In genomic region chr7:42491106-42491505, GRCh38 we compare ENCODE assay signal across 23 cellular contexts.
DNase-seq lines count a peak whose midpoint lies in the region; ATAC-seq and TF ChIP-seq lines count a peak whose summit lies in the region.
"Had no signal": no experiment of that assay in that cellular context is flagged by ENCODE, and none has a peak within 500 bp of the region (broad histone marks: within the 10 kb centered on the region; RNA-seq: fewer than 3 reads in every experiment).

No MANE protein-coding gene starts in this region.

- H2BK5ac ChIP-seq in mesenchymal stem cell (ENCODE audit: low read depth, low read length, poor library complexity, severe bottlenecking): no peak overlapping the region

- H3K79me1 ChIP-seq in mesenchymal stem cell (replicated peaks; ENCODE audit: low read length, poor library complexity, severe bottlenecking): no peaks in the 10 kb centered on the region

- TF ChIP-seq CTCF in HEK293 (tag by site-specific recombination; IDR thresholded peaks at IDR 0.05) (no peak), foreskin fibroblast (IDR thresholded peaks at IDR 0.05; ENCODE audit: low read depth, low read length) (no peak)

- H3K4me1 ChIP-seq in HEK293 (ENCODE audit: control insufficient read depth, insufficient read depth, low read length) (peaks cover 6% of the 10 kb centered on the region; the same call in 1 of the 2 replicates), mesenchymal stem cell (ENCODE audit: control insufficient read depth, insufficient read depth, low read depth, low read length) (peaks cover 9% of the 10 kb centered on the region), rectal smooth muscle tissue (ENCODE audit: control insufficient read depth, insufficient read depth, low read length) (peaks cover 23% of the 10 kb centered on the region), stomach smooth muscle (ENCODE audit: control insufficient read depth, insufficient read depth, low read length) (peaks cover 24% of the 10 kb centered on the region)
- H3K4me1 ChIP-seq: A549, BE2C, HAP-1 had no signal

- peak overlapping the region; percentile 20 to 29 for H2BK12ac ChIP-seq in mesenchymal stem cell (ENCODE audit: low read length in 2 of 2)

- H4K91ac ChIP-seq in mesenchymal stem cell (ENCODE audit: low read length): peak overlapping the region; percentile 43

- H3K9ac ChIP-seq in mesenchymal stem cell (ENCODE audit: low read length): no peak overlapping the region
- no peak overlapping the region for H3K9ac ChIP-seq in rectal smooth muscle tissue (ENCODE audit: low read length)
- H3K9ac ChIP-seq in stomach smooth muscle (ENCODE audit: low read length in 2 of 2): no peak overlapping the region
- H3K9ac ChIP-seq: BLaER1 treated with 17β-estradiol and CSF1 and Interleukin-3, amounts not matched to agents 10 nM and 100 nM; GM23248 had no signal

- H2AK5ac ChIP-seq in mesenchymal stem cell (ENCODE audit: low read length, severe bottlenecking): no peak overlapping the region

- ATAC-seq in HG03280 (IDR thresholded peaks at IDR 0.05; ENCODE audit: unreplicated experiment): no peak
- ATAC-seq: A549, GM12878 had no signal

- 98% methylated on average over 3 of the region's 3 CpGs for WGBS in mesenchymal stem cell

- H3K36me3 ChIP-seq in HEK293 (ENCODE audit: control insufficient read depth in 2 of 2, insufficient read depth in 1 of 2, low read length in 2 of 2) (no peaks in the 10 kb centered on the region), mesenchymal stem cell (ENCODE audit: control insufficient read depth in 1 of 2, insufficient read depth in 2 of 2, low read depth in 1 of 2, low read length in 2 of 2) (no peaks in the 10 kb centered on the region), rectal smooth muscle tissue (ENCODE audit: control insufficient read depth, insufficient read depth, low read length) (no peaks in the 10 kb centered on the region), stomach smooth muscle (ENCODE audit: control insufficient read depth in 2 of 2, insufficient read depth in 2 of 2, low read length in 2 of 2) (no peaks in the 10 kb centered on the region)
- H3K36me3 ChIP-seq: BE2C; BLaER1 treated with 17β-estradiol and CSF1 and Interleukin-3, amounts not matched to agents 10 nM and 100 nM; HAP-1 had no signal

- no peak overlapping the region for H3K4me2 ChIP-seq in mesenchymal stem cell (ENCODE audit: low read length, poor library complexity, severe bottlenecking)
- H3K4me2 ChIP-seq: A549; BLaER1 treated with 17β-estradiol and CSF1 and Interleukin-3, amounts not matched to agents 10 nM and 100 nM had no signal

- no peak overlapping the region for H2BK120ac ChIP-seq in mesenchymal stem cell (ENCODE audit: low read depth, low read length)

- H3K4ac ChIP-seq in mesenchymal stem cell (ENCODE audit: low read depth in 1 of 2, low read length in 2 of 2): no peak overlapping the region

- H3K18ac ChIP-seq in mesenchymal stem cell (ENCODE audit: low read depth in 1 of 2, low read length in 2 of 2): no peak overlapping the region

- H2AFZ ChIP-seq in mesenchymal stem cell (ENCODE audit: low read depth, low read length): no peak overlapping the region
- H2AFZ ChIP-seq: GM23248 had no signal

- POLR2A ChIA-PET in HEK293 (lab: Yijun Ruan, JAX): no interaction called here

- H3K14ac ChIP-seq in mesenchymal stem cell (ENCODE audit: low read length in 2 of 2): no peak overlapping the region

- CTCF ChIA-PET in HEK293 (lab: Yijun Ruan, JAX): no interaction called here

- no peak overlapping the region for H4K8ac ChIP-seq in mesenchymal stem cell (ENCODE audit: low read length)

- no peak overlapping the region for H3K27ac ChIP-seq in HEK293 (ENCODE audit: extremely low read depth, low read depth, low read length)
- H3K27ac ChIP-seq in mesenchymal stem cell (ENCODE audit: low read length, poor library complexity, severe bottlenecking): no peak overlapping the region
- peak overlapping the region; percentile 46 for H3K27ac ChIP-seq in rectal smooth muscle tissue (ENCODE audit: low read depth, low read length)
- peak overlapping the region; percentile 42 for H3K27ac ChIP-seq in stomach smooth muscle (ENCODE audit: low read length)
- H3K27ac ChIP-seq: 22Rv1; A549; BLaER1 treated with 17β-estradiol and CSF1 and Interleukin-3, amounts not matched to agents 10 nM and 100 nM; GM23248 had no signal

- H3K9me3 ChIP-seq in HEK293 (ENCODE audit: control insufficient read depth, insufficient read depth, low read depth, low read length) (no peaks in the 10 kb centered on the region), mesenchymal stem cell (ENCODE audit: control insufficient read depth, low read length) (no peaks in the 10 kb centered on the region), stomach smooth muscle (ENCODE audit: control insufficient read depth in 2 of 2, low read length in 2 of 2) (no peaks in the 10 kb centered on the region)
- H3K9me3 ChIP-seq: A549, BE2C, HAP-1 had no signal

- H3K27me3 ChIP-seq in mesenchymal stem cell (ENCODE audit: control insufficient read depth in 1 of 2, insufficient read depth in 1 of 2, low read length in 2 of 2): peaks cover 0 to 33% of the 10 kb centered on the region in 2 experiments
- H3K27me3 ChIP-seq in rectal smooth muscle tissue (ENCODE audit: control insufficient read depth, insufficient read depth, low read length): no peaks in the 10 kb centered on the region
- no peaks in the 10 kb centered on the region for H3K27me3 ChIP-seq in stomach smooth muscle (ENCODE audit: control insufficient read depth in 1 of 2, insufficient read depth in 2 of 2, low read length in 2 of 2)
- H3K27me3 ChIP-seq: BE2C had no signal

- no peak for DNase-seq in mesenchymal stem cell
- no peak for DNase-seq in germinal center (ENCODE audit: low spot score)
- no peak for DNase-seq in amygdala (lab: John Stamatoyannopoulos, UW)
- no peak for DNase-seq in foreskin fibroblast
- DNase-seq: ACHN; AML-193; BE2C; CD4-positive, alpha-beta T cell; CD8-positive, alpha-beta memory T cell; DMS 273 treated with DMSO at 0.1 percent for 48 hours; DMS79; EL; GDM1; GM23248 had no signal

- H2BK15ac ChIP-seq in mesenchymal stem cell (ENCODE audit: low read depth, poor library complexity, severe bottlenecking): peak overlapping the region; percentile 63

- H3K4me3 ChIP-seq in HEK293 (ENCODE audit: low read depth, low read length) (no peak overlapping the region), mesenchymal stem cell (ENCODE audit: insufficient read depth in 1 of 2, low read depth in 1 of 2, low read length in 2 of 2) (no peak overlapping the region), rectal smooth muscle tissue (ENCODE audit: low read length) (no peak overlapping the region), stomach smooth muscle (ENCODE audit: low read length in 2 of 2) (no peak overlapping the region), foreskin fibroblast (ENCODE audit: low read depth in 1 of 2, low read length in 2 of 2) (no peak overlapping the region)
- H3K4me3 ChIP-seq: A549; BLaER1 treated with 17β-estradiol and CSF1 and Interleukin-3, amounts not matched to agents 10 nM and 100 nM; GM12878; GM23248; HAP-1 had no signal

- H3K23ac ChIP-seq in mesenchymal stem cell (ENCODE audit: low read length in 2 of 2): no peak overlapping the region

TF ChIP-seq in HEK293, 187 proteins besides CTCF, POLR2A, EP300 and RAD21:
- TF ChIP-seq SCRT2 (tag by site-specific recombination; IDR thresholded peaks at IDR 0.05) (peak; percentile 58), ZNF362 (tag by site-specific recombination; IDR thresholded peaks at IDR 0.05) (no peak)

Comparison
In these comparisons a context has a peak if more than half of its experiments do, and no peak if none do; other contexts are left out.
1. H3K27ac ChIP-seq: peak in rectal smooth muscle tissue (single experiment) and stomach smooth muscle (single experiment); none in HEK293 (single experiment) and mesenchymal stem cell (single experiment).